Comparison of ENCODE assay signal across 2 cellular contexts in the genomic region with DNA sequence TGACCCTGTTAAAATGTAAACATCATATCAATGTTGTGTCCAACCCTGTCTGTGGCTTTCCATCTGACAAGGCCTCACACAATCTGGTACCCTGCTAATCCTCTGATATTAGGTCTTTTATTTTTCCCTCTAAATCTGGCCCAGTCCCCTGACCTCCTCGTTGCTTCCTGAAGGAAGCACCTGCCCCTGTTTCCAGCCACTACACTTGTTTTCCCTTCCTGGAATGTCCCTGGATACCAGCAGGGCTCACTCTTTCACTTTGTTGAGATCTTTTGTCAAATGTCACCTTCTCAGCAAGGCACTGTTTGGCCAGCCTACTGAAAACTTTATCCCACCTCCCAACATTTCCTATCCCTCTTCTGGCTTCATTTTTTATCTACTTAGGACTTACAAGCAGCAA.
TF ChIP-seq lines count a peak whose summit lies in the region.

No MANE protein-coding gene starts in this region.

TF ChIP-seq in SK-N-SH, 30 proteins besides CTCF, POLR2A, EP300 and RAD21 (continued from another document):
- TF ChIP-seq, protein P1, sequence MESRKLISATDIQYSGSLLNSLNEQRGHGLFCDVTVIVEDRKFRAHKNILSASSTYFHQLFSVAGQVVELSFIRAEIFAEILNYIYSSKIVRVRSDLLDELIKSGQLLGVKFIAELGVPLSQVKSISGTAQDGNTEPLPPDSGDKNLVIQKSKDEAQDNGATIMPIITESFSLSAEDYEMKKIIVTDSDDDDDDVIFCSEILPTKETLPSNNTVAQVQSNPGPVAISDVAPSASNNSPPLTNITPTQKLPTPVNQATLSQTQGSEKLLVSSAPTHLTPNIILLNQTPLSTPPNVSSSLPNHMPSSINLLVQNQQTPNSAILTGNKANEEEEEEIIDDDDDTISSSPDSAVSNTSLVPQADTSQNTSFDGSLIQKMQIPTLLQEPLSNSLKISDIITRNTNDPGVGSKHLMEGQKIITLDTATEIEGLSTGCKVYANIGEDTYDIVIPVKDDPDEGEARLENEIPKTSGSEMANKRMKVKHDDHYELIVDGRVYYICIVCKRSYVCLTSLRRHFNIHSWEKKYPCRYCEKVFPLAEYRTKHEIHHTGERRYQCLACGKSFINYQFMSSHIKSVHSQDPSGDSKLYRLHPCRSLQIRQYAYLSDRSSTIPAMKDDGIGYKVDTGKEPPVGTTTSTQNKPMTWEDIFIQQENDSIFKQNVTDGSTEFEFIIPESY (IDR thresholded peaks at IDR 0.05; ENCODE audit: borderline replicate concordance, low read depth) = no peak
- TF ChIP-seq, protein P2, sequence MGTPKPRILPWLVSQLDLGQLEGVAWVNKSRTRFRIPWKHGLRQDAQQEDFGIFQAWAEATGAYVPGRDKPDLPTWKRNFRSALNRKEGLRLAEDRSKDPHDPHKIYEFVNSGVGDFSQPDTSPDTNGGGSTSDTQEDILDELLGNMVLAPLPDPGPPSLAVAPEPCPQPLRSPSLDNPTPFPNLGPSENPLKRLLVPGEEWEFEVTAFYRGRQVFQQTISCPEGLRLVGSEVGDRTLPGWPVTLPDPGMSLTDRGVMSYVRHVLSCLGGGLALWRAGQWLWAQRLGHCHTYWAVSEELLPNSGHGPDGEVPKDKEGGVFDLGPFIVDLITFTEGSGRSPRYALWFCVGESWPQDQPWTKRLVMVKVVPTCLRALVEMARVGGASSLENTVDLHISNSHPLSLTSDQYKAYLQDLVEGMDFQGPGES (IDR thresholded peaks at IDR 0.05; ENCODE audit: low read depth, low read length) = no peak
- TF ChIP-seq RCOR1 (IDR thresholded peaks at IDR 0.05; ENCODE audit: low read length) (no peak), NFIC (IDR thresholded peaks at IDR 0.05; ENCODE audit: borderline replicate concordance) (no peak), MAX (IDR thresholded peaks at IDR 0.05; ENCODE audit: low read depth) (no peak), GATA2 (CRISPR knock-in tag; IDR thresholded peaks at IDR 0.05) (no peak), FOXM1 (IDR thresholded peaks at IDR 0.05; ENCODE audit: low read depth) (no peak), TEAD4 (IDR thresholded peaks at IDR 0.05; ENCODE audit: borderline replicate concordance, insufficient read depth) (no peak), TCF12 (IDR thresholded peaks at IDR 0.05) (no peak), EZH2phosphoT487 (IDR thresholded peaks at IDR 0.05; ENCODE audit: borderline replicate concordance, low read depth) (no peak)
- TF ChIP-seq, protein P3, sequence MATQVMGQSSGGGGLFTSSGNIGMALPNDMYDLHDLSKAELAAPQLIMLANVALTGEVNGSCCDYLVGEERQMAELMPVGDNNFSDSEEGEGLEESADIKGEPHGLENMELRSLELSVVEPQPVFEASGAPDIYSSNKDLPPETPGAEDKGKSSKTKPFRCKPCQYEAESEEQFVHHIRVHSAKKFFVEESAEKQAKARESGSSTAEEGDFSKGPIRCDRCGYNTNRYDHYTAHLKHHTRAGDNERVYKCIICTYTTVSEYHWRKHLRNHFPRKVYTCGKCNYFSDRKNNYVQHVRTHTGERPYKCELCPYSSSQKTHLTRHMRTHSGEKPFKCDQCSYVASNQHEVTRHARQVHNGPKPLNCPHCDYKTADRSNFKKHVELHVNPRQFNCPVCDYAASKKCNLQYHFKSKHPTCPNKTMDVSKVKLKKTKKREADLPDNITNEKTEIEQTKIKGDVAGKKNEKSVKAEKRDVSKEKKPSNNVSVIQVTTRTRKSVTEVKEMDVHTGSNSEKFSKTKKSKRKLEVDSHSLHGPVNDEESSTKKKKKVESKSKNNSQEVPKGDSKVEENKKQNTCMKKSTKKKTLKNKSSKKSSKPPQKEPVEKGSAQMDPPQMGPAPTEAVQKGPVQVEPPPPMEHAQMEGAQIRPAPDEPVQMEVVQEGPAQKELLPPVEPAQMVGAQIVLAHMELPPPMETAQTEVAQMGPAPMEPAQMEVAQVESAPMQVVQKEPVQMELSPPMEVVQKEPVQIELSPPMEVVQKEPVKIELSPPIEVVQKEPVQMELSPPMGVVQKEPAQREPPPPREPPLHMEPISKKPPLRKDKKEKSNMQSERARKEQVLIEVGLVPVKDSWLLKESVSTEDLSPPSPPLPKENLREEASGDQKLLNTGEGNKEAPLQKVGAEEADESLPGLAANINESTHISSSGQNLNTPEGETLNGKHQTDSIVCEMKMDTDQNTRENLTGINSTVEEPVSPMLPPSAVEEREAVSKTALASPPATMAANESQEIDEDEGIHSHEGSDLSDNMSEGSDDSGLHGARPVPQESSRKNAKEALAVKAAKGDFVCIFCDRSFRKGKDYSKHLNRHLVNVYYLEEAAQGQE (IDR thresholded peaks at IDR 0.05; ENCODE audit: low read depth, low read length) = no peak
- TF ChIP-seq, protein P4, sequence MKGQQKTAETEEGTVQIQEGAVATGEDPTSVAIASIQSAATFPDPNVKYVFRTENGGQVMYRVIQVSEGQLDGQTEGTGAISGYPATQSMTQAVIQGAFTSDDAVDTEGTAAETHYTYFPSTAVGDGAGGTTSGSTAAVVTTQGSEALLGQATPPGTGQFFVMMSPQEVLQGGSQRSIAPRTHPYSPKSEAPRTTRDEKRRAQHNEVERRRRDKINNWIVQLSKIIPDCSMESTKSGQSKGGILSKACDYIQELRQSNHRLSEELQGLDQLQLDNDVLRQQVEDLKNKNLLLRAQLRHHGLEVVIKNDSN (IDR thresholded peaks at IDR 0.05; ENCODE audit: borderline replicate concordance, low read depth) = no peak
- TF ChIP-seq, protein P5, sequence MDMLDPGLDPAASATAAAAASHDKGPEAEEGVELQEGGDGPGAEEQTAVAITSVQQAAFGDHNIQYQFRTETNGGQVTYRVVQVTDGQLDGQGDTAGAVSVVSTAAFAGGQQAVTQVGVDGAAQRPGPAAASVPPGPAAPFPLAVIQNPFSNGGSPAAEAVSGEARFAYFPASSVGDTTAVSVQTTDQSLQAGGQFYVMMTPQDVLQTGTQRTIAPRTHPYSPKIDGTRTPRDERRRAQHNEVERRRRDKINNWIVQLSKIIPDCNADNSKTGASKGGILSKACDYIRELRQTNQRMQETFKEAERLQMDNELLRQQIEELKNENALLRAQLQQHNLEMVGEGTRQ (IDR thresholded peaks at IDR 0.05; ENCODE audit: borderline replicate concordance, low read depth, low read length) = no peak

TF ChIP-seq in SK-N-SH treated with all-trans-retinoic acid at 6 μM for 48 hours, 23 proteins besides CTCF, POLR2A, EP300 and RAD21 (continued from another document):
- TF ChIP-seq ZNF565 (CRISPR knock-in tag; conservative IDR thresholded peaks at IDR 0.05; ENCODE audit: low read depth) (no peak), ESRRG (CRISPR knock-in tag; IDR thresholded peaks at IDR 0.05) (no peak), GLIS3 (CRISPR knock-in tag; IDR thresholded peaks at IDR 0.05) (no peak), PATZ1 (CRISPR knock-in tag; IDR thresholded peaks at IDR 0.05; ENCODE audit: borderline replicate concordance) (no peak), PPARA (CRISPR knock-in tag; IDR thresholded peaks at IDR 0.05; ENCODE audit: borderline replicate concordance) (no peak), SNAI2 (CRISPR knock-in tag; IDR thresholded peaks at IDR 0.05) (no peak), TOX (CRISPR knock-in tag; IDR thresholded peaks at IDR 0.05; ENCODE audit: borderline replicate concordance) (no peak), RARB (CRISPR knock-in tag; IDR thresholded peaks at IDR 0.05) (no peak), TCF4 (CRISPR knock-in tag; IDR thresholded peaks at IDR 0.05; ENCODE audit: borderline replicate concordance) (no peak), ZFP3 (CRISPR knock-in tag; IDR thresholded peaks at IDR 0.05) (no peak), CSDC2 (CRISPR knock-in tag; IDR thresholded peaks at IDR 0.05) (no peak), POU6F1 (CRISPR knock-in tag; IDR thresholded peaks at IDR 0.05; ENCODE audit: borderline replicate concordance, low read depth) (no peak), ZFP30 (CRISPR knock-in tag; IDR thresholded peaks at IDR 0.05) (no peak), ZC3H10 (CRISPR knock-in tag; IDR thresholded peaks at IDR 0.05) (no peak), OSR1 (CRISPR knock-in tag; IDR thresholded peaks at IDR 0.05) (no peak)
- TF ChIP-seq, protein P6, sequence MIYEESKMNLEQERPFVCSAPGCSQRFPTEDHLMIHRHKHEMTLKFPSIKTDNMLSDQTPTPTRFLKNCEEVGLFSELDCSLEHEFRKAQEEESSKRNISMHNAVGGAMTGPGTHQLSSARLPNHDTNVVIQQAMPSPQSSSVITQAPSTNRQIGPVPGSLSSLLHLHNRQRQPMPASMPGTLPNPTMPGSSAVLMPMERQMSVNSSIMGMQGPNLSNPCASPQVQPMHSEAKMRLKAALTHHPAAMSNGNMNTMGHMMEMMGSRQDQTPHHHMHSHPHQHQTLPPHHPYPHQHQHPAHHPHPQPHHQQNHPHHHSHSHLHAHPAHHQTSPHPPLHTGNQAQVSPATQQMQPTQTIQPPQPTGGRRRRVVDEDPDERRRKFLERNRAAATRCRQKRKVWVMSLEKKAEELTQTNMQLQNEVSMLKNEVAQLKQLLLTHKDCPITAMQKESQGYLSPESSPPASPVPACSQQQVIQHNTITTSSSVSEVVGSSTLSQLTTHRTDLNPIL (CRISPR knock-in tag; IDR thresholded peaks at IDR 0.05; ENCODE audit: low read depth) = no peak
- TF ChIP-seq, protein P7, sequence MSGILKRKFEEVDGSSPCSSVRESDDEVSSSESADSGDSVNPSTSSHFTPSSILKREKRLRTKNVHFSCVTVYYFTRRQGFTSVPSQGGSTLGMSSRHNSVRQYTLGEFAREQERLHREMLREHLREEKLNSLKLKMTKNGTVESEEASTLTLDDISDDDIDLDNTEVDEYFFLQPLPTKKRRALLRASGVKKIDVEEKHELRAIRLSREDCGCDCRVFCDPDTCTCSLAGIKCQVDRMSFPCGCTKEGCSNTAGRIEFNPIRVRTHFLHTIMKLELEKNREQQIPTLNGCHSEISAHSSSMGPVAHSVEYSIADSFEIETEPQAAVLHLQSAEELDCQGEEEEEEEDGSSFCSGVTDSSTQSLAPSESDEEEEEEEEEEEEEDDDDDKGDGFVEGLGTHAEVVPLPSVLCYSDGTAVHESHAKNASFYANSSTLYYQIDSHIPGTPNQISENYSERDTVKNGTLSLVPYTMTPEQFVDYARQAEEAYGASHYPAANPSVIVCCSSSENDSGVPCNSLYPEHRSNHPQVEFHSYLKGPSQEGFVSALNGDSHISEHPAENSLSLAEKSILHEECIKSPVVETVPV (CRISPR knock-in tag; IDR thresholded peaks at IDR 0.05) = no peak
